In genomic region chr15:51333571-51333970, GRCh38 we compare ENCODE assay signal across 24 cellular contexts.
"Had no signal": no experiment of that assay in that cellular context is flagged by ENCODE, and none has a peak within 500 bp of the region (broad histone marks: within the 10 kb centered on the region; RNA-seq: fewer than 3 reads in every experiment).

No MANE protein-coding gene starts in this region.

- DNase-seq: activated CD4-positive, alpha-beta T cell treated with anti-CD3 and anti-CD28 coated beads, Interleukin-2, amount 50 U/mL, for 1 hour; activated CD8-positive, alpha-beta T cell treated with anti-CD3 and anti-CD28 coated beads for 36 hours; activated effector memory CD4-positive, alpha-beta T cell treated with Interleukin-2 at 50 U/mL for 16 hours; activated naive CD4-positive, alpha-beta T cell treated with Interleukin-2 at 50 U/mL for 16 hours; activated T-cell treated with anti-CD3 and anti-CD28 coated beads for 4 hours; brain microvascular endothelial cell; effector CD8-positive, alpha-beta T cell; gastrocnemius medialis; hippocampal formation; immature natural killer cell; kidney; naive B cell; nephron progenitor cell; stimulated activated CD4-positive, alpha-beta T cell treated with anti-CD3 and anti-CD28 coated beads, Interleukin-4, amount 100 ng/mL, for 24 hours; stimulated activated naive CD8-positive, alpha-beta T cell treated with anti-CD3 and anti-CD28 coated beads, Interleukin-15, amount 100 ng/mL, for 72 hours; T-helper 2 cell had no signal

- H3K9me3 ChIP-seq: adrenal gland, gastrocnemius medialis, neutrophil, prostate gland, suprapubic skin, tibial artery had no signal

- H3K36me3 ChIP-seq: adrenal gland, brain microvascular endothelial cell, gastrocnemius medialis, neutrophil, prostate gland, suprapubic skin, tibial artery had no signal

- H3K4me1 ChIP-seq: prostate gland had no signal

- H3K4me3 ChIP-seq: adrenal gland, gastrocnemius medialis, prostate gland, skin epidermis, suprapubic skin, tibial artery had no signal

- H3K27me3 ChIP-seq: adrenal gland, brain microvascular endothelial cell, gastrocnemius medialis, neutrophil, suprapubic skin, tibial artery had no signal

- ATAC-seq: activated CD8-positive, alpha-beta T cell treated with anti-CD3 and anti-CD28 coated beads for 36 hours; gastrocnemius medialis; sciatic nerve; stimulated activated naive CD8-positive, alpha-beta T cell treated with anti-CD3 and anti-CD28 coated beads, Interleukin-15, amount 100 ng/mL, for 72 hours; WTC11 had no signal

- H3K27ac ChIP-seq: brain microvascular endothelial cell, gastrocnemius medialis, neutrophil, prostate gland, suprapubic skin, tibial artery had no signal
